In genomic region chr13:102697264-102697663, GRCh38 we compare ENCODE assay signal across 8 cellular contexts. TPM values are rescaled to one million over a fixed set of nuclear protein-coding genes. Genes with fewer than 3 reads are reported as not detected.
"Had no signal": no experiment of that assay in that cellular context is flagged by ENCODE, and none has a peak within 500 bp of the region (broad histone marks: within the 10 kb centered on the region; RNA-seq: fewer than 3 reads in every experiment).

No MANE protein-coding gene starts in this region.

- H3K4me3 ChIP-seq: GM23248, K562 had no signal

- H2AFZ ChIP-seq: GM23248 had no signal

- DNase-seq: GM23248, GOT3, H9, HCEC 1CT, IMR-90 had no signal

- ATAC-seq: K562 had no signal

- H3K9ac ChIP-seq: GM23248 had no signal

- H3K27ac Mint-ChIP-seq: H9 had no signal

- H3K27ac ChIP-seq: GM23248, HL-60 had no signal

- H3K4me3 Mint-ChIP-seq: H9 had no signal

RNA-seq across cellular contexts. Expression of gene METTL21C, which starts 2.4 kb away (rescaled TPM):
- total RNA-seq: GM23248, H9, HT1080, IMR-90, K562 had no signal
